ENCODE assay signal across 8 cellular contexts in genomic region chr5:142548739-142549275, GRCh38.
A peak's percentile ranks its signal among the peaks of the same experiment; 100 is the strongest.
DNase-seq lines count a peak whose midpoint lies in the region; ATAC-seq and TF ChIP-seq lines count a peak whose summit lies in the region.

No MANE protein-coding gene starts in this region.

- H3K79me2 ChIP-seq in mammary epithelial cell (ENCODE audit: insufficient read depth, low read length), result no peaks in the 10 kb centered on the region

- H3K9me3 ChIP-seq in SK-N-MC (ENCODE audit: low read depth, low read length) (no peaks in the 10 kb centered on the region), mammary epithelial cell (replicated peaks; ENCODE audit: insufficient read depth, low read length) (no peaks in the 10 kb centered on the region)

- no peaks in the 10 kb centered on the region for H3K36me3 ChIP-seq in SK-N-MC (ENCODE audit: insufficient read depth, low read length)
- H3K36me3 ChIP-seq in mammary epithelial cell (ENCODE audit: insufficient read depth, low read length), result no peaks in the 10 kb centered on the region

- H2AFZ ChIP-seq in mammary epithelial cell (ENCODE audit: low read depth, low read length), result no peak overlapping the region

- no peaks in the 10 kb centered on the region for H4K20me1 ChIP-seq in mammary epithelial cell (ENCODE audit: insufficient read depth, low read length)

- TF ChIP-seq CTCF in GM12872 (IDR thresholded peaks at IDR 0.05; ENCODE audit: insufficient read depth, low read depth, low read length), result peak; percentile 72
- TF ChIP-seq CTCF in mammary epithelial cell (conservative IDR thresholded peaks at IDR 0.05 in 1 of 2, IDR thresholded peaks at IDR 0.05 in 1 of 2; ENCODE audit: extremely low read depth in 1 of 2, insufficient read depth in 1 of 2, low read depth in 1 of 2, low read length in 2 of 2), result peak; percentile 85 to 91

- dilution Hi-C loops in mammary epithelial cell (cut with HindIII; ENCODE audit: low sequenced_read_pairs), result loop anchor here (10.0 kb wide), 3 partner anchors 184 to 374 kb away; no protein-coding TSS in a partner anchor

- H3K27ac ChIP-seq in SK-N-MC, result no peak overlapping the region
- H3K27ac ChIP-seq in mammary epithelial cell (ENCODE audit: insufficient read depth, low read depth, low read length), result no peak overlapping the region

- WGBS in mammary epithelial cell (ENCODE audit: low coverage, missing lambda C conversion rate), result 33% methylated on average over 5 of the region's 5 CpGs

- peaks cover 16% of the 10 kb centered on the region for H3K4me1 ChIP-seq in mammary epithelial cell (ENCODE audit: insufficient read depth, low read length)

- no TSS peak for BruUV-seq in mammary epithelial cell (replicated peaks; lab: Mats Ljungman, UMichigan)

- no peaks in the 10 kb centered on the region for H3K27me3 ChIP-seq in mammary epithelial cell (ENCODE audit: insufficient read depth, low read length)

- no peak for ATAC-seq in HG03442 (IDR thresholded peaks at IDR 0.05; ENCODE audit: unreplicated experiment)

- intact Hi-C loops in mammary epithelial cell (cut with micrococcal nuclease), result loop anchor here (1.0 kb wide), 7 partner anchors 77 to 397 kb away; partner anchors contain the start of gene SPRY4

- no peak overlapping the region for H3K9ac ChIP-seq in SK-N-MC (ENCODE audit: insufficient read length)
- H3K9ac ChIP-seq in mammary epithelial cell (ENCODE audit: insufficient read depth, low read length), result no peak overlapping the region

- H3K4me2 ChIP-seq in mammary epithelial cell (ENCODE audit: insufficient read depth, low read depth, low read length), result no peak overlapping the region

- H3K4me3 ChIP-seq in SK-N-MC (no peak overlapping the region), mammary epithelial cell (replicated peaks in 1 of 3; ENCODE audit: insufficient read depth in 1 of 3, low read depth in 2 of 3, low read length in 3 of 3) (no peak overlapping the region)

- CTCF ChIA-PET in mammary epithelial cell (lab: Charles Lee; ENCODE audit: low non-redundant PET), result interaction anchor here (0.6 to 1.0 kb wide), 4 partner anchors 22 to 226 kb away, joined by 3 to 5 read pairs (median 3); no protein-coding TSS in a partner anchor

- in situ Hi-C loops in ACHN (cut with HindIII; ENCODE audit: low pct_ligation_motif_present, low pct_unique_long_range_greater_than_20kb, low sequenced_read_pairs) (loop anchor here (25.0 kb wide), 1 partner anchor 362 kb away; no protein-coding TSS in a partner anchor), mammary epithelial cell (cut with MboI; ENCODE audit: low sequenced_read_pairs in 2 of 2) (loop anchor here in 1 of 2 donors (5.0 to 25.0 kb wide), 3 partner anchors 224 to 537 kb away; partner anchors contain the start of genes GNPDA1 and SPRY4)

- DNase-seq in ACHN (peak; percentile 91), NCI-H128 (lab: John Stamatoyannopoulos, UW; ENCODE audit: unreplicated experiment) (peak; percentile 9), SK-N-MC (ENCODE audit: low read depth, low spot score) (peak; percentile 57), mammary epithelial cell (peak; percentile 87), iris pigment epithelial cell (ENCODE audit: low read depth) (peak; percentile 98)
- DNase-seq in stimulated activated CD4-positive, alpha-beta T cell treated with anti-CD3 and anti-CD28 coated beads, Interleukin-2, amount 100 ng/mL, for 4 hours (ENCODE audit: low read depth), result peak; percentile 6

Comparison
In these comparisons a context has a peak if more than half of its experiments do, and no peak if none do; other contexts are left out.
1. DNase-seq: peak in every context shown above with its lines; median percentile 98 in iris pigment epithelial cell; 91 in ACHN; 87 in mammary epithelial cell; 57 in SK-N-MC; 9 in NCI-H128; 6 in stimulated activated CD4-positive, alpha-beta T cell treated with anti-CD3 and anti-CD28 coated beads, Interleukin-2, amount 100 ng/mL, for 4 hours.